16 cellular contexts compared by ENCODE assay signal in the genomic region with DNA sequence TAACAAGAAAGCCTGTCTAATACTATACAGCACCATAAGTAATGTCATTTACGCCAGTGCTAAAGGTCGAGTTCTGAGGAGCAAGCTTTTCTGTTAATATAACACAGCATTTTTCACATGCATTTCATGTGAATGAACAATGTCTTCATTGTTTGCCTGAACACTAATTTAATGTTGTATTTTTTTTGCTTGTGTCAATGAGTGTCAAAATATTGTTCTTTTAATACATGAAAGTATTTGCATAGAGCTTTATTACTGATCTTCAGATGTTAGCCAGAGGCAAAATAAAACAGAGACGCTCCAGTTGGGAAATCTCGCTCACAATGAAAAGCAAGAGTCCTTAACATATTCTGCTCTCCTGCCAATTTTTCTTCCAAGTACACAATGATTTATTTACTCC.
A peak's percentile ranks its signal among the peaks of the same experiment; 100 is the strongest.
DNase-seq lines count a peak whose midpoint lies in the region; TF ChIP-seq lines count a peak whose summit lies in the region.
"Had no signal": no experiment of that assay in that cellular context is flagged by ENCODE, and none has a peak within 500 bp of the region (broad histone marks: within the 10 kb centered on the region; RNA-seq: fewer than 3 reads in every experiment).

No MANE protein-coding gene starts in this region.

- H3K36me3 Mint-ChIP-seq in brain (no peaks in the 10 kb centered on the region), HFFc6 (ENCODE audit: low read depth) (no peaks in the 10 kb centered on the region)

- peak overlapping the region in 3 of 5 experiments; percentile 18 to 73 (median 24) for H3K4me3 Mint-ChIP-seq in brain
- no peak overlapping the region for H3K4me3 Mint-ChIP-seq in HFFc6
- H3K4me3 Mint-ChIP-seq: activated T-cell treated with anti-CD3 and anti-CD28 coated beads, Interleukin-2, amount 50 U/mL, for 24 hours; T-cell had no signal

- H3K4me1 Mint-ChIP-seq in brain (peaks cover 31% of the 10 kb centered on the region), HFFc6 (ENCODE audit: low read depth) (no peaks in the 10 kb centered on the region; the same call in 1 of the 2 replicates)
- H3K4me1 Mint-ChIP-seq: T-cell had no signal

- peak overlapping the region in 4 of 5 experiments; percentile 2 to 25 (median 12) for H3K27ac Mint-ChIP-seq in brain
- H3K27ac Mint-ChIP-seq in HFFc6, result no peak overlapping the region
- H3K27ac Mint-ChIP-seq: activated T-cell treated with anti-CD3 and anti-CD28 coated beads, Interleukin-2, amount 50 U/mL, for 24 hours; T-cell had no signal

- peaks cover 0 to 5% (median 0%) of the 10 kb centered on the region in 5 experiments for H3K9me3 Mint-ChIP-seq in brain
- H3K9me3 Mint-ChIP-seq in HFFc6, result no peaks in the 10 kb centered on the region
- H3K9me3 Mint-ChIP-seq: activated T-cell treated with anti-CD3 and anti-CD28 coated beads, Interleukin-2, amount 50 U/mL, for 24 hours; T-cell had no signal

- no peak for TF ChIP-seq POLR2A in erythroblast (IDR thresholded peaks at IDR 0.05; ENCODE audit: low read length)

- H3K27me3 Mint-ChIP-seq in brain, result peaks cover 7% of the 10 kb centered on the region
- no peaks in the 10 kb centered on the region; the same call in 1 of the 2 replicates for H3K27me3 Mint-ChIP-seq in HFFc6 (ENCODE audit: insufficient read depth)
- H3K27me3 Mint-ChIP-seq: activated T-cell treated with anti-CD3 and anti-CD28 coated beads, Interleukin-2, amount 50 U/mL, for 24 hours; T-cell had no signal

- DNase-seq in LoVo (ENCODE audit: low spot score), result peak; percentile 42
- DNase-seq in NCI-H2081 (lab: John Stamatoyannopoulos, UW), result peak; percentile 36 to 79
- DNase-seq in retinal pigment epithelial cell (ENCODE audit: low read depth), result peak; percentile 25
- DNase-seq in erythroblast (lab: John Stamatoyannopoulos, UW), result no peak
- no peak for DNase-seq in HFFc6
- DNase-seq in SW480 (ENCODE audit: low spot score), result no peak
- DNase-seq: activated CD4-positive, alpha-beta T cell treated with anti-CD3 and anti-CD28 coated beads, Interleukin-2, amount 50 U/mL, for 48 hours; activated naive CD4-positive, alpha-beta T cell treated with anti-CD3 and anti-CD28 coated beads, Interleukin-2, amount 50 U/mL, for 16 hours; activated T-cell treated with anti-CD3 and anti-CD28 coated beads, Interleukin-2, amount 50 U/mL, for 24 hours; colonic mucosa; DMS 273 treated with DMSO at 0.1 percent for 48 hours; Karpas-422; left ventricle myocardium superior; stimulated activated CD4-positive, alpha-beta T cell treated with anti-CD3 and anti-CD28 coated beads, Interleukin-4, amount 100 ng/mL, for 1 hour; T-cell had no signal

- no peak overlapping the region for H3K4me3 ChIP-seq in retinal pigment epithelial cell (ENCODE audit: low read length)
- H3K4me3 ChIP-seq: colonic mucosa had no signal

- no peak for TF ChIP-seq CTCF in brain (conservative IDR thresholded peaks at IDR 0.05)
- no peak for TF ChIP-seq CTCF in retinal pigment epithelial cell (conservative IDR thresholded peaks at IDR 0.05; ENCODE audit: low read depth, low read length)
- no peak for TF ChIP-seq CTCF in HFFc6 (IDR thresholded peaks at IDR 0.05)

Comparison
In these comparisons a context has a peak if more than half of its experiments do, and no peak if none do; other contexts are left out.
1. DNase-seq: peak in LoVo (single experiment), NCI-H2081 (2 of 2) and retinal pigment epithelial cell (single experiment); none in erythroblast (0 of 2), HFFc6 (single experiment) and SW480 (single experiment).